ENCODE assay signal across 8 cellular contexts in the genomic region with DNA sequence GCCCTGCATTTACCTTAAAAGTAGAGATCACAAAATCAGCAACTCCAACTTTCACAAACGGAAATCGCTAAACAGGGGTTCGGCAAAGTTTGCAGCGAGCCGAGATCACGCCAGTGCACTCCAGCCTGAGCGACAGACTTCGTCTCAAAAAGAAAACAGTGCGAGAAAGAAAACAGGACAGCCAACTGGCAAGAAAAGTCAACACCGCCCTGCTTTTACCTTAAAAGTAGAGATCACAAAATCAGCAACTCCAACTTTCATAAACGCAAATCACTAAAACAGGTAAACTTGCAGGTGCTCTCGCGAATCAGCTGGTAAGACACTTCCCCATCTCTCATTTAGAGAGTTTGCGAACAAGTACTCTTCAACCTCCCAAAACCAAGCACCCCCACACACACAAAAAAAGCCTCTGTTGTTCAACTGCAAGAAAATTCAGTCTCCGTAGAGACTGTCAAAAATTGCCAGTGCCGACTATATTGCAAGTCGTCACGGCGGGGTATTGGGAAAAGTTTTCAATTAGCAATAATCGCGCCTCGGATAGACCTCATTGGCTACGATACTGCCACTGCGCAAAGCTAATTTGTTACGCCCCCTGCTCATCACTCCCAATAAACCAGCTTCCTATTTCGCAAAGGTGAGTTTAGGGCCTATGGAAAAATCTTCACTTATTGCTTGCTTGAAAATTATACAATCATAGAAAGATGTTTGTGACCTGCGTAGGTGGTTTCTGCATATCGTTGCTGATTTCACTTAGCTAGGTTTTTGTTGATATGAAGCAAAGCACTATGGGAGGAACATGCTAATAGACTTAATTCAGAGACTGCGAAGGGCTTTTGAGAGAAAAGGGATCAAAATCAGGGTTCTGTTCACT. TPM values are rescaled to one million over a fixed set of nuclear protein-coding genes. Genes with fewer than 3 reads are reported as not detected.
A peak's percentile ranks its signal among the peaks of the same experiment; 100 is the strongest.
DNase-seq lines count a peak whose midpoint lies in the region; TF ChIP-seq lines count a peak whose summit lies in the region.

Gene RNU4-1, minus strand, starts transcription at position 577 of the 871 bp plus-strand sequence.

- intact Hi-C loops in activated naive CD4-positive, alpha-beta T cell treated with anti-CD3 and anti-CD28 coated beads for 36 hours (cut with micrococcal nuclease), result loop anchor here (1.0 to 5.0 kb wide), 9 partner anchors 9 to 393 kb away; partner anchors contain the start of genes BICDL1, COX6A1, RAB35 and RNF10
- intact Hi-C loops in testis (cut with DNase I; ENCODE audit: low total_unique reads), result no loop called here

- TF ChIP-seq POLR2A in testis (IDR thresholded peaks at IDR 0.05), result peak; percentile 8

- peak within 1 kb of the TSS; percentile 97 to 98 for H3K27ac ChIP-seq in testis

- H3K27ac Mint-ChIP-seq in activated naive CD4-positive, alpha-beta T cell treated with anti-CD3 and anti-CD28 coated beads for 36 hours, result no peak within 1 kb of the TSS

- no peaks in the 10 kb centered on the region for H3K9me3 Mint-ChIP-seq in activated naive CD4-positive, alpha-beta T cell treated with anti-CD3 and anti-CD28 coated beads for 36 hours

- H3K4me1 Mint-ChIP-seq in activated naive CD4-positive, alpha-beta T cell treated with anti-CD3 and anti-CD28 coated beads for 36 hours (ENCODE audit: low read depth), result peaks cover 6% of the 10 kb centered on the region

- H3K4me3 ChIP-seq in HAP-1, result peak within 1 kb of the TSS; percentile 37
- H3K4me3 ChIP-seq in testis, result peak within 1 kb of the TSS; percentile 59 to 73

- no peak for TF ChIP-seq CTCF in testis (IDR thresholded peaks at IDR 0.05)

- in situ Hi-C loops in HAP-1 (cut with MboI; ENCODE audit: low sequenced_read_pairs), result no loop called here
- in situ Hi-C loops in SK-MEL-5 (cut with HindIII; ENCODE audit: low pct_unique_long_range_greater_than_20kb, low sequenced_read_pairs), result no loop called here

- H3K36me3 Mint-ChIP-seq in activated naive CD4-positive, alpha-beta T cell treated with anti-CD3 and anti-CD28 coated beads for 36 hours (ENCODE audit: low read depth), result no peaks in the 10 kb centered on the region

- CTCF ChIA-PET in activated naive CD4-positive, alpha-beta T cell treated with anti-CD3 and anti-CD28 coated beads for 36 hours (lab: Charles Lee), result interaction anchor here (0.6 to 4.8 kb wide), 5 partner anchors 9 to 746 kb away, joined by 3 to 48 read pairs (median 3); partner anchors contain the start of gene SIRT4

- no peaks in the 10 kb centered on the region for H3K27me3 ChIP-seq in HAP-1 (ENCODE audit: low read depth)
- H3K27me3 ChIP-seq in testis, result no peaks in the 10 kb centered on the region

- H3K4me1 ChIP-seq in HAP-1 (peaks cover 26% of the 10 kb centered on the region), testis (peaks cover 6% of the 10 kb centered on the region)

- no peaks in the 10 kb centered on the region for H3K27me3 Mint-ChIP-seq in activated naive CD4-positive, alpha-beta T cell treated with anti-CD3 and anti-CD28 coated beads for 36 hours (ENCODE audit: low read depth)

- H3K9me3 ChIP-seq in HAP-1 (no peaks in the 10 kb centered on the region), testis (no peaks in the 10 kb centered on the region)

- DNase-seq in EL, result peak; percentile 99
- DNase-seq in HAP-1 (ENCODE audit: low spot score in 2 of 2), result peak; percentile 92 to 99
- DNase-seq in MV-4-11 (lab: John Stamatoyannopoulos, UW), result peak; percentile 98
- DNase-seq in SK-MEL-5 (ENCODE audit: low read depth, low spot score), result peak; percentile 96
- DNase-seq in activated naive CD4-positive, alpha-beta T cell treated with anti-CD3 and anti-CD28 coated beads for 36 hours, result peak; percentile 88
- peak; percentile 92 for DNase-seq in glomerular visceral epithelial cell (ENCODE audit: extremely low spot score)
- DNase-seq in occipital lobe (lab: John Stamatoyannopoulos, UW), result peak; percentile 65
- DNase-seq in testis, result peak; percentile 90

- WGBS in testis, 2 donors, result 0 to 1% methylated on average over 29 of the region's 29 CpGs

- no peaks in the 10 kb centered on the region for H3K36me3 ChIP-seq in HAP-1 (replicated peaks)
- no peaks in the 10 kb centered on the region for H3K36me3 ChIP-seq in testis (ENCODE audit: low read depth, missing control alignments)

- no peak within 1 kb of the TSS for H3K4me3 Mint-ChIP-seq in activated naive CD4-positive, alpha-beta T cell treated with anti-CD3 and anti-CD28 coated beads for 36 hours

RNA-seq across cellular contexts. Expression of gene RNU4-1, which starts in this region (rescaled TPM):
- not detected in 2 replicates for total RNA-seq in SK-MEL-5 (2014; rRNA removed; shearing (Covaris generic))
- not detected in 2 replicates for polyA plus RNA-seq in SK-MEL-5 (2015; cell fraction: cytosol; rRNA removed)
- not detected in 2 replicates for polyA plus RNA-seq in SK-MEL-5 (2015; cell fraction: nucleus; rRNA removed)
- total RNA-seq in activated naive CD4-positive, alpha-beta T cell treated with anti-CD3 and anti-CD28 coated beads for 36 hours, result 1,000 to 10,000 TPM in 1 of 2 experiments, 100 to 1,000 TPM in 1; 685 to 1,294 TPM
- total RNA-seq in occipital lobe, result under 0.01 TPM
- under 1 TPM; under 0.01 TPM for total RNA-seq in testis
- not detected for polyA plus RNA-seq in testis (ENCODE audit: insufficient read depth, low read depth, low replicate concordance)

Comparison
In these comparisons a context has a peak if more than half of its experiments do, and no peak if none do; other contexts are left out.
1. Peak in every context shown above with its lines: DNase-seq, H3K4me3 ChIP-seq and H3K27ac ChIP-seq.
2. RNA of gene RNU4-1 (total RNA-seq): 685 to 1,294 TPM in activated naive CD4-positive, alpha-beta T cell treated with anti-CD3 and anti-CD28 coated beads for 36 hours; not detected in SK-MEL-5, under 0.01 TPM in occipital lobe (single experiment) and under 0.01 TPM in testis; every median in the first group is over 100 times any median in the second.
3. Peak in DNase-seq in SK-MEL-5; RNA of the gene not detected or under 1 TPM.
4. Peak in DNase-seq in occipital lobe; RNA of the gene not detected or under 1 TPM.
5. Peak in DNase-seq, H3K4me3 ChIP-seq and H3K27ac ChIP-seq in testis; RNA of the gene not detected or under 1 TPM.